In the genomic region with DNA sequence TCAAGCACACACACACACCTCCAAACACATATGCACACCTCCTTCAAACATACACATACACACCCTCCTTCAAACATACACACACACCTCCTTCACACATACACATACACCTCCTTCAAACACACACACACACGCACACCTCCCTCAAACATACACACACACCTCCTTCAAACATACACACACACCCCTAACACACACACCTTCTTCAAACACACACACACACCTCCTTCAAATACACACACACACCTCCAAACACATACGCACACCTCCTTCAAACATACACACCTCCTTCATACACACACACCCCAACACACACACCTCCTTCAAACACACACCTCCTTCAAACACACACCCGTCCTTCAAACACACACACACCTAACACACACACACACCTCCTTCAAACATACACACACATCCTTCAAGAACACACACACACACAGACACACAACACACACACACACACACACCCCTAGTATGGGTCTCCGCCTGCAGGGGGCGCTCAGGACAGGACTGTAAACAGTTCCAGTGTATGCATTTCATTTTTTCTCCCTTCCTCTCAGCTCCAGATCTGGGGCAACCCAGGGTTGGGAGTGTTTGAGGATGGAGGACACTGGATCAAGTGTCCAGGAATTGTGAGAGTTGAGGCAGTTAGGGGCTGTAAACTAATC, we compare ENCODE assay signal across 15 cellular contexts. TPM values are rescaled to one million over a fixed set of nuclear protein-coding genes. Genes with fewer than 3 reads are reported as not detected.
DNase-seq lines count a peak whose midpoint lies in the region; ATAC-seq and TF ChIP-seq lines count a peak whose summit lies in the region.
"Had no signal": no experiment of that assay in that cellular context is flagged by ENCODE, and none has a peak within 500 bp of the region (broad histone marks: within the 10 kb centered on the region; RNA-seq: fewer than 3 reads in every experiment).

No MANE protein-coding gene starts in this region.

- DNase-seq in activated CD8-positive, alpha-beta T cell treated with anti-CD3 and anti-CD28 coated beads for 36 hours = no peak
- DNase-seq in activated CD8-positive, alpha-beta T cell treated with anti-CD3 and anti-CD28 coated beads, Interleukin-2, amount 10 ng/mL, durations not matched to agents 7 days and 5 days = no peak
- DNase-seq in Panc1 (ENCODE audit: low read depth, low spot score) (no peak), fibroblast of mammary gland (ENCODE audit: low read depth) (no peak), smooth muscle cell (lab: John Stamatoyannopoulos, UW; ENCODE audit: unreplicated experiment) (no peak), GM10248 (ENCODE audit: extremely low spot score) (no peak), DMS79 (lab: John Stamatoyannopoulos, UW) (no peak), RKO (ENCODE audit: low spot score) (no peak)
- DNase-seq: ACHN; activated T-cell treated with anti-CD3 and anti-CD28 coated beads, Interleukin-2, amount 50 U/mL, for 1 hour; DMS153; NCI-H526; spleen had no signal

- TF ChIP-seq CTCF in activated CD8-positive, alpha-beta T cell treated with anti-CD3 and anti-CD28 coated beads for 36 hours (IDR thresholded peaks at IDR 0.05) = peak; percentile 46
- peak; percentile 53 for TF ChIP-seq CTCF in Panc1 (IDR thresholded peaks at IDR 0.05)
- TF ChIP-seq CTCF in fibroblast of mammary gland (conservative IDR thresholded peaks at IDR 0.05; ENCODE audit: control insufficient read depth, insufficient read depth, low read depth, low read length) = peak; percentile 15
- peak; percentile 48 for TF ChIP-seq CTCF in smooth muscle cell (IDR thresholded peaks at IDR 0.05; ENCODE audit: borderline replicate concordance, insufficient read depth, poor library complexity, severe bottlenecking)
- TF ChIP-seq CTCF in GM10248 (IDR thresholded peaks at IDR 0.05; ENCODE audit: control extremely low read depth, extremely low read depth, low read depth, missing control alignments) = no peak

- no peak overlapping the region for H3K9ac ChIP-seq in smooth muscle cell (ENCODE audit: low read depth)

- H3K4me1 ChIP-seq in Panc1 (ENCODE audit: control insufficient read depth, insufficient read depth, low read length) (no peaks in the 10 kb centered on the region), smooth muscle cell (ENCODE audit: low read depth) (no peaks in the 10 kb centered on the region)

- H3F3A ChIP-seq in smooth muscle cell (ENCODE audit: low read depth) = no peaks in the 10 kb centered on the region

- H3K9me3 ChIP-seq in Panc1 (ENCODE audit: control insufficient read depth, insufficient read depth, low read depth, low read length) (no peaks in the 10 kb centered on the region), smooth muscle cell (replicated peaks; ENCODE audit: low read depth) (no peaks in the 10 kb centered on the region)
- H3K9me3 ChIP-seq: esophagus muscularis mucosa, spleen had no signal

- no peak overlapping the region for H3K4me3 Mint-ChIP-seq in activated CD8-positive, alpha-beta T cell treated with anti-CD3 and anti-CD28 coated beads for 36 hours
- H3K4me3 Mint-ChIP-seq in activated CD8-positive, alpha-beta T cell treated with anti-CD3 and anti-CD28 coated beads, Interleukin-2, amount 10 ng/mL, durations not matched to agents 7 days and 5 days = no peak overlapping the region

- H3K4me3 ChIP-seq in Panc1 (ENCODE audit: low read depth in 2 of 2, low read length in 2 of 2) (no peak overlapping the region), fibroblast of mammary gland (ENCODE audit: control insufficient read depth, low read depth, low read length) (no peak overlapping the region), smooth muscle cell (no peak overlapping the region)
- H3K4me3 ChIP-seq: esophagus muscularis mucosa, spleen had no signal

- H3K4me2 ChIP-seq in smooth muscle cell = no peak overlapping the region

- H3K36me3 ChIP-seq in Panc1 (ENCODE audit: control insufficient read depth, insufficient read depth, low read length) = no peaks in the 10 kb centered on the region
- no peaks in the 10 kb centered on the region for H3K36me3 ChIP-seq in smooth muscle cell (ENCODE audit: low read depth)
- H3K36me3 ChIP-seq: esophagus muscularis mucosa, spleen had no signal

- no peaks in the 10 kb centered on the region for H3K79me2 ChIP-seq in smooth muscle cell (ENCODE audit: low read depth)

- POLR2A ChIA-PET in activated CD8-positive, alpha-beta T cell treated with anti-CD3 and anti-CD28 coated beads for 36 hours (lab: Charles Lee) = interaction anchor here (0.7 kb wide), 1 partner anchor 20 kb away, joined by 3 read pairs; no protein-coding TSS in a partner anchor
- POLR2A ChIA-PET in activated CD8-positive, alpha-beta T cell treated with anti-CD3 and anti-CD28 coated beads, Interleukin-2, amount 10 ng/mL, durations not matched to agents 7 days and 5 days (lab: Charles Lee) = no interaction called here
- POLR2A ChIA-PET in Panc1 (lab: Charles Lee) (no interaction called here), GM10248 (lab: Yijun Ruan, JAX) (no interaction called here)

- in situ Hi-C loops in Panc1 (cut with HindIII; ENCODE audit: low pct_unique_long_range_greater_than_20kb, low sequenced_read_pairs) = loop anchor here (25.0 kb wide), 1 partner anchor 107 kb away; no protein-coding TSS in a partner anchor

- 60% methylated on average over 5 of the region's 5 CpGs for WGBS in smooth muscle cell (ENCODE audit: low lambda C conversion rate)

- H3K9me3 Mint-ChIP-seq in activated CD8-positive, alpha-beta T cell treated with anti-CD3 and anti-CD28 coated beads for 36 hours = no peaks in the 10 kb centered on the region
- no peaks in the 10 kb centered on the region for H3K9me3 Mint-ChIP-seq in activated CD8-positive, alpha-beta T cell treated with anti-CD3 and anti-CD28 coated beads, Interleukin-2, amount 10 ng/mL, durations not matched to agents 7 days and 5 days (ENCODE audit: insufficient read depth)

- H3K27ac ChIP-seq in Panc1 (ENCODE audit: low read length) (no peak overlapping the region), smooth muscle cell (ENCODE audit: low read depth) (no peak overlapping the region)
- H3K27ac ChIP-seq: esophagus muscularis mucosa, spleen had no signal

- no peak overlapping the region for H3K27ac Mint-ChIP-seq in activated CD8-positive, alpha-beta T cell treated with anti-CD3 and anti-CD28 coated beads for 36 hours
- H3K27ac Mint-ChIP-seq in activated CD8-positive, alpha-beta T cell treated with anti-CD3 and anti-CD28 coated beads, Interleukin-2, amount 10 ng/mL, durations not matched to agents 7 days and 5 days = no peak overlapping the region

- H3K27me3 ChIP-seq in Panc1 (ENCODE audit: control insufficient read depth, insufficient read depth, low read length) (peaks cover 1% of the 10 kb centered on the region), smooth muscle cell (ENCODE audit: low read depth) (no peaks in the 10 kb centered on the region)

- intact Hi-C loops in activated CD8-positive, alpha-beta T cell treated with anti-CD3 and anti-CD28 coated beads for 36 hours (cut with micrococcal nuclease) = no loop called here
- intact Hi-C loops in Panc1 (cut with micrococcal nuclease; ENCODE audit: unreplicated experiment) = no loop called here

- CTCF ChIA-PET in activated CD8-positive, alpha-beta T cell treated with anti-CD3 and anti-CD28 coated beads for 36 hours (lab: Charles Lee) = interaction anchor here (0.9 to 1.2 kb wide), 3 partner anchors 9 to 16 kb away, joined by 3 to 4 read pairs (median 4); a partner anchor contains a TSS
- CTCF ChIA-PET in activated CD8-positive, alpha-beta T cell treated with anti-CD3 and anti-CD28 coated beads, Interleukin-2, amount 10 ng/mL, durations not matched to agents 7 days and 5 days (lab: Charles Lee) = interaction anchor here (1.6 kb wide), 1 partner anchor 10 kb away, joined by 5 read pairs; no protein-coding TSS in a partner anchor
- CTCF ChIA-PET in Panc1 (lab: Charles Lee) = interaction anchor here (0.6 kb wide), 2 partner anchors 136 to 422 kb away, joined by 3 read pairs; a partner anchor contains a TSS
- CTCF ChIA-PET in GM10248 (lab: Yijun Ruan, JAX) = interaction anchor here (1.0 to 1.7 kb wide), 2 partner anchors 13 to 70 kb away, joined by 3 to 6 read pairs; no protein-coding TSS in a partner anchor

- H3K27me3 Mint-ChIP-seq in activated CD8-positive, alpha-beta T cell treated with anti-CD3 and anti-CD28 coated beads for 36 hours = peaks cover under 1% of the 10 kb centered on the region
- peaks cover 3% of the 10 kb centered on the region for H3K27me3 Mint-ChIP-seq in activated CD8-positive, alpha-beta T cell treated with anti-CD3 and anti-CD28 coated beads, Interleukin-2, amount 10 ng/mL, durations not matched to agents 7 days and 5 days (ENCODE audit: low read depth)

- BruUV-seq in Panc1 (replicated peaks; lab: Mats Ljungman, UMichigan) = no TSS peak

- H2AFZ ChIP-seq in smooth muscle cell (ENCODE audit: low read depth) = no peak overlapping the region

- no peaks in the 10 kb centered on the region for H3K36me3 Mint-ChIP-seq in activated CD8-positive, alpha-beta T cell treated with anti-CD3 and anti-CD28 coated beads for 36 hours (ENCODE audit: low read depth)
- no peaks in the 10 kb centered on the region for H3K36me3 Mint-ChIP-seq in activated CD8-positive, alpha-beta T cell treated with anti-CD3 and anti-CD28 coated beads, Interleukin-2, amount 10 ng/mL, durations not matched to agents 7 days and 5 days (ENCODE audit: low read depth)

- ATAC-seq in activated CD8-positive, alpha-beta T cell treated with anti-CD3 and anti-CD28 coated beads for 36 hours = no peak
- no peak for ATAC-seq in activated CD8-positive, alpha-beta T cell treated with anti-CD3 and anti-CD28 coated beads, Interleukin-2, amount 10 ng/mL, durations not matched to agents 7 days and 5 days
- ATAC-seq in Panc1 = no peak

- peaks cover 2% of the 10 kb centered on the region for H3K4me1 Mint-ChIP-seq in activated CD8-positive, alpha-beta T cell treated with anti-CD3 and anti-CD28 coated beads for 36 hours (ENCODE audit: low read depth)
- H3K4me1 Mint-ChIP-seq in activated CD8-positive, alpha-beta T cell treated with anti-CD3 and anti-CD28 coated beads, Interleukin-2, amount 10 ng/mL, durations not matched to agents 7 days and 5 days (ENCODE audit: low read depth) = peaks cover 10% of the 10 kb centered on the region

- H4K20me1 ChIP-seq in smooth muscle cell (ENCODE audit: low read depth) = no peaks in the 10 kb centered on the region

RNA-seq across cellular contexts. Expression of a gene that starts 12.1 kb away (rescaled TPM):
- under 1 TPM; 0.34 TPM for total RNA-seq in activated CD8-positive, alpha-beta T cell treated with anti-CD3 and anti-CD28 coated beads for 36 hours
- under 1 TPM in 1 of 2 experiments, not detected in 1; 0.08 TPM for total RNA-seq in activated CD8-positive, alpha-beta T cell treated with anti-CD3 and anti-CD28 coated beads, Interleukin-2, amount 10 ng/mL, durations not matched to agents 7 days and 5 days
- total RNA-seq in Panc1 (2021; ENCODE audit: unreplicated experiment) (0.08 TPM), smooth muscle cell (1.8 and 2.0 TPM in 2 replicates)
- polyA plus RNA-seq in Panc1 (2012; ENCODE audit: insufficient read length) = 0.23 TPM
- polyA plus RNA-seq in smooth muscle cell = 2.9 and 4.4 TPM in 2 replicates

RNA-seq across cellular contexts. Expression of a gene that starts 45.3 kb away (rescaled TPM):
- total RNA-seq in activated CD8-positive, alpha-beta T cell treated with anti-CD3 and anti-CD28 coated beads for 36 hours = 100 to 1,000 TPM; 195 to 200 TPM
- 100 to 1,000 TPM; 242 to 255 TPM for total RNA-seq in activated CD8-positive, alpha-beta T cell treated with anti-CD3 and anti-CD28 coated beads, Interleukin-2, amount 10 ng/mL, durations not matched to agents 7 days and 5 days
- total RNA-seq in Panc1 (2021; ENCODE audit: unreplicated experiment) = 0.33 TPM
- polyA plus RNA-seq in Panc1 (2012; ENCODE audit: insufficient read length) = not detected
- not detected in 2 replicates for total RNA-seq in smooth muscle cell
- polyA plus RNA-seq in smooth muscle cell = not detected in 2 replicates
- total RNA-seq: myocyte had no signal

Comparison
In these comparisons a context has a peak if more than half of its experiments do, and no peak if none do; other contexts are left out.
1. RNA of a gene that starts 45.3 kb away (total RNA-seq): 242 to 255 TPM in activated CD8-positive, alpha-beta T cell treated with anti-CD3 and anti-CD28 coated beads, Interleukin-2, amount 10 ng/mL, durations not matched to agents 7 days and 5 days and 195 to 200 TPM in activated CD8-positive, alpha-beta T cell treated with anti-CD3 and anti-CD28 coated beads for 36 hours; 0.33 TPM in Panc1 (single experiment) and not detected in smooth muscle cell; every median in the first group is over 100 times any median in the second.